Comparison of ENCODE assay signal across 11 cellular contexts in genomic region chr3:108296239-108296638, GRCh38. TPM values are rescaled to one million over a fixed set of nuclear protein-coding genes. Genes with fewer than 3 reads are reported as not detected.
DNase-seq lines count a peak whose midpoint lies in the region; ATAC-seq and TF ChIP-seq lines count a peak whose summit lies in the region.
"Had no signal": no experiment of that assay in that cellular context is flagged by ENCODE, and none has a peak within 500 bp of the region (broad histone marks: within the 10 kb centered on the region; RNA-seq: fewer than 3 reads in every experiment).

Gene HHLA2, plus strand, starts transcription at chr3:108296548. Its CDS starts 55,266 bp downstream, at chr3:108351814.

- H3K4ac ChIP-seq in trophoblast cell (ENCODE audit: low read depth, low read length) = no peak within 1 kb of the TSS

- 61% methylated on average over 2 of the region's 2 CpGs for WGBS in hepatocyte (ENCODE audit: low lambda C conversion rate, missing lambda C conversion rate)
- no CpG with 5 or more reads among the region's 2 CpGs for WGBS in trophoblast cell (ENCODE audit: extremely low coverage, insufficient coverage, insufficient read length)
- 11 to 53% methylated on average over 2 of the region's 2 CpGs for whole genome bisulfite sequencing in sigmoid colon, 2 donors

- H3K27me3 ChIP-seq in hepatocyte (no peaks in the 10 kb centered on the region), trophoblast cell (ENCODE audit: insufficient read depth, low read length) (no peaks in the 10 kb centered on the region), sigmoid colon (no peaks in the 10 kb centered on the region)

- TF ChIP-seq POLR2A in sigmoid colon (IDR thresholded peaks at IDR 0.05) = no peak

- DNase-seq in Daoy (ENCODE audit: low read depth) = peak; percentile 11
- DNase-seq in NOMO-1 (lab: John Stamatoyannopoulos, UW; ENCODE audit: unreplicated experiment in 2 of 2) = peak; percentile 33 to 65
- peak; percentile 76 for DNase-seq in hepatocyte (ENCODE audit: low spot score)
- DNase-seq in trophoblast cell = no peak
- DNase-seq in NCI-H1105 (lab: John Stamatoyannopoulos, UW) = no peak
- DNase-seq in OCI-M2 (lab: John Stamatoyannopoulos, UW; ENCODE audit: unreplicated experiment) = no peak
- DNase-seq in sigmoid colon = no peak
- DNase-seq: naive B cell, NCI-H345, SW 1271 had no signal

- no peak within 1 kb of the TSS for H4K8ac ChIP-seq in trophoblast cell (ENCODE audit: low read depth, low read length)

- intact Hi-C loops in sigmoid colon (cut with DNase I) = no loop called here

- H3K79me2 ChIP-seq in hepatocyte (no peaks in the 10 kb centered on the region), trophoblast cell (ENCODE audit: control insufficient read depth, insufficient read depth, low read length, poor library complexity) (no peaks in the 10 kb centered on the region)

- H2BK120ac ChIP-seq in trophoblast cell (ENCODE audit: insufficient read depth, low read length, poor library complexity) = no peak within 1 kb of the TSS

- H3K9me3 ChIP-seq in hepatocyte (ENCODE audit: low read depth) (no peaks in the 10 kb centered on the region), trophoblast cell (ENCODE audit: insufficient read depth, low read depth, low read length) (no peaks in the 10 kb centered on the region), sigmoid colon (peaks cover 0 to 4% (median 0%) of the 10 kb centered on the region in 4 donors)

- H3K27ac ChIP-seq in hepatocyte (peak within 1 kb of the TSS; percentile 93), trophoblast cell (ENCODE audit: low read depth, low read length) (no peak within 1 kb of the TSS), sigmoid colon (no peak within 1 kb of the TSS)

- no peak within 1 kb of the TSS for H2AK5ac ChIP-seq in trophoblast cell (ENCODE audit: low read length)

- H3K79me1 ChIP-seq in trophoblast cell (ENCODE audit: low read length) = no peaks in the 10 kb centered on the region

- H3K14ac ChIP-seq in trophoblast cell (ENCODE audit: low read length) = no peak within 1 kb of the TSS

- H3K23ac ChIP-seq in trophoblast cell (ENCODE audit: low read length) = no peak within 1 kb of the TSS

- peaks cover 17% of the 10 kb centered on the region for H3K4me1 ChIP-seq in hepatocyte (ENCODE audit: insufficient read depth)
- H3K4me1 ChIP-seq in trophoblast cell (ENCODE audit: control insufficient read depth in 1 of 2, insufficient read depth in 2 of 2, low read length in 2 of 2) = peaks cover 0 to 11% of the 10 kb centered on the region in 2 experiments
- no peaks in the 10 kb centered on the region for H3K4me1 ChIP-seq in sigmoid colon

- H4K91ac ChIP-seq in trophoblast cell (ENCODE audit: low read depth, low read length) = no peak within 1 kb of the TSS

- H4K12ac ChIP-seq in trophoblast cell (ENCODE audit: low read depth, low read length) = no peak within 1 kb of the TSS

- H3K36me3 ChIP-seq in hepatocyte (replicated peaks; ENCODE audit: insufficient read depth, low read depth) (no peaks in the 10 kb centered on the region), trophoblast cell (ENCODE audit: control insufficient read depth in 1 of 2, insufficient read depth in 2 of 2, low read length in 2 of 2) (no peaks in the 10 kb centered on the region), sigmoid colon (no peaks in the 10 kb centered on the region)

- H3K4me2 ChIP-seq in hepatocyte (peak within 1 kb of the TSS; percentile 66), trophoblast cell (ENCODE audit: low read length) (no peak within 1 kb of the TSS)

- H4K20me1 ChIP-seq in hepatocyte (ENCODE audit: insufficient read depth, poor library complexity, severe bottlenecking) = no peaks in the 10 kb centered on the region

- H2AFZ ChIP-seq in hepatocyte = no peak within 1 kb of the TSS
- no peak within 1 kb of the TSS for H2AFZ ChIP-seq in trophoblast cell (ENCODE audit: insufficient read depth, low read length, poor library complexity)

- H3K4me3 ChIP-seq in hepatocyte (peak within 1 kb of the TSS; percentile 24), trophoblast cell (ENCODE audit: low read depth, low read length) (no peak within 1 kb of the TSS), sigmoid colon (no peak within 1 kb of the TSS)

- H2BK5ac ChIP-seq in trophoblast cell (ENCODE audit: low read depth, low read length, poor library complexity) = no peak within 1 kb of the TSS

- TF ChIP-seq CTCF in hepatocyte (IDR thresholded peaks at IDR 0.05; ENCODE audit: poor library complexity) (no peak), sigmoid colon (IDR thresholded peaks at IDR 0.05) (no peak)

- H3K18ac ChIP-seq in trophoblast cell (ENCODE audit: low read length) = no peak within 1 kb of the TSS

- H3K9me2 ChIP-seq in hepatocyte (replicated peaks; ENCODE audit: insufficient read depth) = no peaks in the 10 kb centered on the region

- H2BK12ac ChIP-seq in trophoblast cell (ENCODE audit: low read length) = no peak within 1 kb of the TSS

- peak; percentile 29 for ATAC-seq in GM19395 (IDR thresholded peaks at IDR 0.05; ENCODE audit: unreplicated experiment)

- H3K9ac ChIP-seq in trophoblast cell (ENCODE audit: low read length) = no peak within 1 kb of the TSS

- no peak for TF ChIP-seq EP300 in sigmoid colon (IDR thresholded peaks at IDR 0.05)

RNA-seq across cellular contexts. Expression of gene HHLA2, which starts in this region (rescaled TPM):
- not detected in 2 replicates for total RNA-seq in Daoy (2014; rRNA removed; shearing (Covaris generic))
- total RNA-seq in hepatocyte = 21.8 and 24.1 TPM in 2 replicates
- polyA plus RNA-seq in hepatocyte = 6.1 TPM in 2 replicates
- polyA plus RNA-seq in trophoblast cell (2013) = 0.01 TPM in 1 of 2 replicates, not detected in the other
- under 1 TPM in 1 of 4 donors, not detected in 3; 0.71 TPM for total RNA-seq in sigmoid colon
- polyA plus RNA-seq in sigmoid colon = 10 to 100 TPM; 60.0 to 97.8 (median 83.5) TPM

Comparison
In these comparisons a context has a peak if more than half of its experiments do, and no peak if none do; other contexts are left out.
1. RNA of gene HHLA2 (total RNA-seq): 21.8 to 24.1 TPM in hepatocyte; 0.71 TPM in sigmoid colon and not detected in Daoy; every median in the first group is over 10 times any median in the second.
2. Peak in DNase-seq in Daoy; RNA of the gene not detected or under 1 TPM.
3. DNase-seq: peak in NOMO-1 (2 of 2) and hepatocyte (single experiment); none in trophoblast cell (0 of 2), NCI-H1105 (single experiment), OCI-M2 (single experiment) and sigmoid colon (single experiment).